In the genomic region with DNA sequence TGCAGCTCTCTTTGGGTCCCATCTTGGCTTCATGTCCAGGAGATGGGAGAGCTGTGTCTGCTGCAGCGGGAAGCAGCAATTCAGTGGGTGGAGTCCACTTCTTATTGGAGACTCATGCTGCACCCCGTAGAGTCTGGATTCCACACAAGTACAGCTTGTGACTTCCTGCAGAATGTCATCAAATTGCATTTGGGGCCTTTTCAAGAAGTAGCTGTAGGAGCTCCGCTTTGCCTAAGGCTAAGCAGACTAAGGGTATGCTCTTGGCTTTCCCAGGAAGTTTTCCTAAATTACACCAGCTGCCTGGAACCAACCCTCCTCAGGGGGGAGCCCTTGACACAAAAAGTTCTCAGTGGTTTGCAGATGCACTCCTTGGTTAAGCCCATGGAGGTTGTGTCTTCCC, we compare ENCODE assay signal across 10 cellular contexts. TPM values are rescaled to one million over a fixed set of nuclear protein-coding genes. Genes with fewer than 3 reads are reported as not detected.
A peak's percentile ranks its signal among the peaks of the same experiment; 100 is the strongest.
DNase-seq lines count a peak whose midpoint lies in the region; ATAC-seq and TF ChIP-seq lines count a peak whose summit lies in the region.
"Had no signal": no experiment of that assay in that cellular context is flagged by ENCODE, and none has a peak within 500 bp of the region (broad histone marks: within the 10 kb centered on the region; RNA-seq: fewer than 3 reads in every experiment).

No MANE protein-coding gene starts in this region.

- H3K4me1 Mint-ChIP-seq in activated naive CD4-positive, alpha-beta T cell treated with anti-CD3 and anti-CD28 coated beads, Interleukin-2, amount 10 ng/mL, durations not matched to agents 7 days and 5 days, result peaks cover 9% of the 10 kb centered on the region
- H3K4me1 Mint-ChIP-seq in activated T-helper 1 cell treated with anti-CD3 and anti-CD28 coated beads, Interleukin-12 subunit alpha, Interleukin-12 subunit beta, Interleukin-2, Interleukin-4 antibody, amounts not matched to agents 30 ng/mL and 10 ng/mL and 1 ng/mL, durations not matched to agents 14 hours and 24 hours and 36 hours (ENCODE audit: low read depth), result peaks cover 20% of the 10 kb centered on the region

- TF ChIP-seq EP300 in upper lobe of left lung (IDR thresholded peaks at IDR 0.05) (no peak), tibial nerve (IDR thresholded peaks at IDR 0.05) (no peak)

- ATAC-seq in upper lobe of left lung (ENCODE audit: low FRiP score in 2 of 2), result peak in 1 of 2 donors; percentile 46
- no peak for ATAC-seq in stimulated activated naive CD8-positive, alpha-beta T cell treated with anti-CD3 and anti-CD28 coated beads, Interleukin-15, Interleukin-2, amounts not matched to agents 100 U/mL and 50 U/mL, for 24 hours

- H3K4me3 ChIP-seq in PC-9 (no peak overlapping the region), fibroblast of mammary gland (ENCODE audit: control insufficient read depth, low read depth, low read length) (no peak overlapping the region), upper lobe of left lung (no peak overlapping the region), tibial nerve (no peak overlapping the region)
- H3K4me3 ChIP-seq: SJCRH30, tibial artery had no signal

- 75% methylated on average over 3 of the region's 3 CpGs for WGBS in upper lobe of left lung, 2 donors
- WGBS in tibial nerve, 2 donors, result 53 to 57% methylated on average over 3 of the region's 3 CpGs

- no peak for TF ChIP-seq POLR2A in upper lobe of left lung (IDR thresholded peaks at IDR 0.05)
- no peak for TF ChIP-seq POLR2A in tibial nerve (IDR thresholded peaks at IDR 0.05)

- no peaks in the 10 kb centered on the region for H3K36me3 Mint-ChIP-seq in activated naive CD4-positive, alpha-beta T cell treated with anti-CD3 and anti-CD28 coated beads, Interleukin-2, amount 10 ng/mL, durations not matched to agents 7 days and 5 days
- H3K36me3 Mint-ChIP-seq in activated T-helper 1 cell treated with anti-CD3 and anti-CD28 coated beads, Interleukin-12 subunit alpha, Interleukin-12 subunit beta, Interleukin-2, Interleukin-4 antibody, amounts not matched to agents 30 ng/mL and 10 ng/mL and 1 ng/mL, durations not matched to agents 14 hours and 24 hours and 36 hours (ENCODE audit: low read depth), result no peaks in the 10 kb centered on the region

- H3F3A ChIP-seq in PC-9 (ENCODE audit: insufficient read depth, low read depth), result peaks cover 3% of the 10 kb centered on the region; the same call in 1 of the 2 replicates

- TF ChIP-seq CTCF in PC-9 (conservative IDR thresholded peaks at IDR 0.05) (peak; percentile 65), fibroblast of mammary gland (conservative IDR thresholded peaks at IDR 0.05; ENCODE audit: control insufficient read depth, insufficient read depth, low read depth, low read length) (peak; percentile 55), upper lobe of left lung (IDR thresholded peaks at IDR 0.05) (peak in 5 of 6 experiments; percentile 20 to 37 (median 26)), tibial nerve (IDR thresholded peaks at IDR 0.05) (peak in 2 of 5 experiments; percentile 27 to 30)

- no peak overlapping the region for H3K4me3 Mint-ChIP-seq in activated naive CD4-positive, alpha-beta T cell treated with anti-CD3 and anti-CD28 coated beads, Interleukin-2, amount 10 ng/mL, durations not matched to agents 7 days and 5 days
- no peak overlapping the region for H3K4me3 Mint-ChIP-seq in activated T-helper 1 cell treated with anti-CD3 and anti-CD28 coated beads, Interleukin-12 subunit alpha, Interleukin-12 subunit beta, Interleukin-2, Interleukin-4 antibody, amounts not matched to agents 30 ng/mL and 10 ng/mL and 1 ng/mL, durations not matched to agents 14 hours and 24 hours and 36 hours

- peak; percentile 37 for DNase-seq in activated naive CD4-positive, alpha-beta T cell treated with anti-CD3 and anti-CD28 coated beads, Interleukin-2, amount 10 ng/mL, durations not matched to agents 7 days and 5 days
- DNase-seq in activated naive CD4-positive, alpha-beta T cell treated with Interleukin-2 at 50 U/mL for 16 hours, result no peak
- peak in 1 of 2 experiments; percentile 46 for DNase-seq in PC-9
- DNase-seq in fibroblast of mammary gland (ENCODE audit: low read depth), result peak; percentile 48
- DNase-seq in upper lobe of left lung, result no peak
- no peak for DNase-seq in activated T-helper 1 cell treated with anti-CD3 and anti-CD28 coated beads, Interleukin-12 subunit alpha, Interleukin-12 subunit beta, Interleukin-2, Interleukin-4 antibody, amounts not matched to agents 30 ng/mL and 10 ng/mL and 1 ng/mL, durations not matched to agents 14 hours and 24 hours and 36 hours (ENCODE audit: low spot score)
- no peak for DNase-seq in stimulated activated naive CD8-positive, alpha-beta T cell treated with anti-CD3 and anti-CD28 coated beads, Interleukin-15, Interleukin-2, amounts not matched to agents 100 U/mL and 50 U/mL, for 24 hours
- DNase-seq in tibial nerve (ENCODE audit: low spot score in 2 of 2), result no peak

- POLR2A ChIA-PET in PC-9 (lab: Charles Lee; ENCODE audit: unreplicated experiment), result no interaction called here

- H3K9me3 ChIP-seq in PC-9 (ENCODE audit: insufficient read depth, low read depth) (no peaks in the 10 kb centered on the region), upper lobe of left lung (no peaks in the 10 kb centered on the region), tibial nerve (no peaks in the 10 kb centered on the region)
- H3K9me3 ChIP-seq: SJCRH30, tibial artery had no signal

- H3K9me2 ChIP-seq in PC-9 (ENCODE audit: insufficient read depth), result no peaks in the 10 kb centered on the region

- no peak overlapping the region for H2AFZ ChIP-seq in PC-9

- peaks cover 25% of the 10 kb centered on the region for H3K27me3 Mint-ChIP-seq in activated naive CD4-positive, alpha-beta T cell treated with anti-CD3 and anti-CD28 coated beads, Interleukin-2, amount 10 ng/mL, durations not matched to agents 7 days and 5 days
- peaks cover 2% of the 10 kb centered on the region for H3K27me3 Mint-ChIP-seq in activated T-helper 1 cell treated with anti-CD3 and anti-CD28 coated beads, Interleukin-12 subunit alpha, Interleukin-12 subunit beta, Interleukin-2, Interleukin-4 antibody, amounts not matched to agents 30 ng/mL and 10 ng/mL and 1 ng/mL, durations not matched to agents 14 hours and 24 hours and 36 hours (ENCODE audit: insufficient read depth)

- no peaks in the 10 kb centered on the region for H3K9me3 Mint-ChIP-seq in activated naive CD4-positive, alpha-beta T cell treated with anti-CD3 and anti-CD28 coated beads, Interleukin-2, amount 10 ng/mL, durations not matched to agents 7 days and 5 days
- no peaks in the 10 kb centered on the region for H3K9me3 Mint-ChIP-seq in activated T-helper 1 cell treated with anti-CD3 and anti-CD28 coated beads, Interleukin-12 subunit alpha, Interleukin-12 subunit beta, Interleukin-2, Interleukin-4 antibody, amounts not matched to agents 30 ng/mL and 10 ng/mL and 1 ng/mL, durations not matched to agents 14 hours and 24 hours and 36 hours

- H3K79me2 ChIP-seq in PC-9 (ENCODE audit: low read depth), result no peaks in the 10 kb centered on the region

- BruUV-seq in PC-9 (replicated peaks; lab: Mats Ljungman, UMichigan), result no TSS peak

- H3K4me1 ChIP-seq in PC-9 (replicated peaks; ENCODE audit: insufficient read depth) (peaks cover 20% of the 10 kb centered on the region), upper lobe of left lung (peaks cover 0 to 4% (median 2%) of the 10 kb centered on the region in 4 donors), tibial nerve (peaks cover 0 to 7% (median 0%) of the 10 kb centered on the region in 4 donors)
- H3K4me1 ChIP-seq: SJCRH30 had no signal

- no peaks in the 10 kb centered on the region for H4K20me1 ChIP-seq in PC-9 (ENCODE audit: insufficient read depth)

- H3K36me3 ChIP-seq in PC-9 (ENCODE audit: low read depth) (no peaks in the 10 kb centered on the region), upper lobe of left lung (no peaks in the 10 kb centered on the region), tibial nerve (no peaks in the 10 kb centered on the region)
- H3K36me3 ChIP-seq: SJCRH30, tibial artery had no signal

- 0 out of 2 replicates have a peak overlapping the region, but pooled peaks have one; percentile 2 for H3K4me2 ChIP-seq in PC-9

- H3K27me3 ChIP-seq in PC-9 (ENCODE audit: insufficient read depth, low read depth) (no peaks in the 10 kb centered on the region), upper lobe of left lung (no peaks in the 10 kb centered on the region), tibial nerve (no peaks in the 10 kb centered on the region)
- H3K27me3 ChIP-seq: SJCRH30, tibial artery had no signal

- H3K27ac Mint-ChIP-seq in activated naive CD4-positive, alpha-beta T cell treated with anti-CD3 and anti-CD28 coated beads, Interleukin-2, amount 10 ng/mL, durations not matched to agents 7 days and 5 days, result no peak overlapping the region
- H3K27ac Mint-ChIP-seq in activated T-helper 1 cell treated with anti-CD3 and anti-CD28 coated beads, Interleukin-12 subunit alpha, Interleukin-12 subunit beta, Interleukin-2, Interleukin-4 antibody, amounts not matched to agents 30 ng/mL and 10 ng/mL and 1 ng/mL, durations not matched to agents 14 hours and 24 hours and 36 hours, result no peak overlapping the region

- intact Hi-C loops in PC-9 (cut with micrococcal nuclease; ENCODE audit: unreplicated experiment), result loop anchor here (1.0 to 10.0 kb wide), 2 partner anchors 103 to 242 kb away; no protein-coding TSS in a partner anchor
- intact Hi-C loops in activated T-helper 1 cell treated with anti-CD3 and anti-CD28 coated beads, Interleukin-12 subunit alpha, Interleukin-12 subunit beta, Interleukin-2, Interleukin-4 antibody, amounts not matched to agents 30 ng/mL and 10 ng/mL and 1 ng/mL, durations not matched to agents 14 hours and 24 hours and 36 hours (cut with micrococcal nuclease), result loop anchor here (1.0 kb wide), 1 partner anchor 103 kb away; no protein-coding TSS in a partner anchor

- CTCF ChIA-PET in activated naive CD4-positive, alpha-beta T cell treated with anti-CD3 and anti-CD28 coated beads, Interleukin-2, amount 10 ng/mL, durations not matched to agents 7 days and 5 days (lab: Charles Lee), result interaction anchor here (0.7 to 3.4 kb wide), 7 partner anchors 13 to 105 kb away, joined by 3 to 19 read pairs (median 3); a partner anchor contains a TSS
- CTCF ChIA-PET in PC-9 (lab: Charles Lee), result interaction anchor here (1.0 kb wide), 1 partner anchor 21 kb away, joined by 4 read pairs; no protein-coding TSS in a partner anchor

- H3K27ac ChIP-seq in PC-9 (no peak overlapping the region), upper lobe of left lung (no peak overlapping the region), tibial nerve (no peak overlapping the region)
- H3K27ac ChIP-seq: SJCRH30, tibial artery had no signal

RNA-seq across cellular contexts. Expression of a gene that starts 5.7 kb away (rescaled TPM):
- total RNA-seq in PC-9 (2021) (33.9 and 35.2 TPM in 2 replicates), upper lobe of left lung (10 to 100 TPM; 15.1 to 33.3 (median 22.2) TPM), tibial nerve (10 to 100 TPM; 15.1 to 22.3 (median 17.1) TPM)
- 16.9 and 17.0 TPM in 2 replicates for total RNA-seq in activated T-helper 1 cell treated with anti-CD3 and anti-CD28 coated beads, Interleukin-12 subunit alpha, Interleukin-12 subunit beta, Interleukin-2, Interleukin-4 antibody, amounts not matched to agents 30 ng/mL and 10 ng/mL and 1 ng/mL, durations not matched to agents 14 hours and 24 hours and 36 hours

RNA-seq across cellular contexts. Expression of a gene that starts 18.3 kb away (rescaled TPM):
- total RNA-seq in PC-9 (2021) (103 and 112 TPM in 2 replicates), upper lobe of left lung (100 to 1,000 TPM in 1 of 6 donors, 10 to 100 TPM in 5; 45.7 to 174 (median 62.2) TPM), tibial nerve (10 to 100 TPM; 52.4 to 75.0 (median 66.5) TPM)
- total RNA-seq in activated T-helper 1 cell treated with anti-CD3 and anti-CD28 coated beads, Interleukin-12 subunit alpha, Interleukin-12 subunit beta, Interleukin-2, Interleukin-4 antibody, amounts not matched to agents 30 ng/mL and 10 ng/mL and 1 ng/mL, durations not matched to agents 14 hours and 24 hours and 36 hours, result 48.7 TPM in 2 replicates

RNA-seq across cellular contexts. Expression of a gene that starts 45.8 kb away (rescaled TPM):
- total RNA-seq in PC-9 (2021) (47.0 and 50.3 TPM in 2 replicates), upper lobe of left lung (10 to 100 TPM; 26.2 to 39.6 (median 34.3) TPM), tibial nerve (10 to 100 TPM; 26.3 to 38.5 (median 30.2) TPM)
- total RNA-seq in activated T-helper 1 cell treated with anti-CD3 and anti-CD28 coated beads, Interleukin-12 subunit alpha, Interleukin-12 subunit beta, Interleukin-2, Interleukin-4 antibody, amounts not matched to agents 30 ng/mL and 10 ng/mL and 1 ng/mL, durations not matched to agents 14 hours and 24 hours and 36 hours, result 40.9 and 46.3 TPM in 2 replicates

RNA-seq across cellular contexts. Expression of a gene that starts 49.3 kb away (rescaled TPM):
- total RNA-seq in PC-9 (2021) (0.45 TPM in 1 of 2 replicates, not detected in the other), upper lobe of left lung (not detected), tibial nerve (not detected)
- total RNA-seq in activated T-helper 1 cell treated with anti-CD3 and anti-CD28 coated beads, Interleukin-12 subunit alpha, Interleukin-12 subunit beta, Interleukin-2, Interleukin-4 antibody, amounts not matched to agents 30 ng/mL and 10 ng/mL and 1 ng/mL, durations not matched to agents 14 hours and 24 hours and 36 hours, result 0.18 TPM in 1 of 2 replicates, not detected in the other
- total RNA-seq: SJCRH30 had no signal

Comparison
In these comparisons a context has a peak if more than half of its experiments do, and no peak if none do; other contexts are left out.
1. DNase-seq: peak in activated naive CD4-positive, alpha-beta T cell treated with anti-CD3 and anti-CD28 coated beads, Interleukin-2, amount 10 ng/mL, durations not matched to agents 7 days and 5 days (single experiment) and fibroblast of mammary gland (single experiment); none in activated naive CD4-positive, alpha-beta T cell treated with Interleukin-2 at 50 U/mL for 16 hours (single experiment), upper lobe of left lung (0 of 2), activated T-helper 1 cell treated with anti-CD3 and anti-CD28 coated beads, Interleukin-12 subunit alpha, Interleukin-12 subunit beta, Interleukin-2, Interleukin-4 antibody, amounts not matched to agents 30 ng/mL and 10 ng/mL and 1 ng/mL, durations not matched to agents 14 hours and 24 hours and 36 hours (single experiment), stimulated activated naive CD8-positive, alpha-beta T cell treated with anti-CD3 and anti-CD28 coated beads, Interleukin-15, Interleukin-2, amounts not matched to agents 100 U/mL and 50 U/mL, for 24 hours (single experiment) and tibial nerve (0 of 2).